Comparison of ENCODE assay signal across 8 cellular contexts in the genomic region with DNA sequence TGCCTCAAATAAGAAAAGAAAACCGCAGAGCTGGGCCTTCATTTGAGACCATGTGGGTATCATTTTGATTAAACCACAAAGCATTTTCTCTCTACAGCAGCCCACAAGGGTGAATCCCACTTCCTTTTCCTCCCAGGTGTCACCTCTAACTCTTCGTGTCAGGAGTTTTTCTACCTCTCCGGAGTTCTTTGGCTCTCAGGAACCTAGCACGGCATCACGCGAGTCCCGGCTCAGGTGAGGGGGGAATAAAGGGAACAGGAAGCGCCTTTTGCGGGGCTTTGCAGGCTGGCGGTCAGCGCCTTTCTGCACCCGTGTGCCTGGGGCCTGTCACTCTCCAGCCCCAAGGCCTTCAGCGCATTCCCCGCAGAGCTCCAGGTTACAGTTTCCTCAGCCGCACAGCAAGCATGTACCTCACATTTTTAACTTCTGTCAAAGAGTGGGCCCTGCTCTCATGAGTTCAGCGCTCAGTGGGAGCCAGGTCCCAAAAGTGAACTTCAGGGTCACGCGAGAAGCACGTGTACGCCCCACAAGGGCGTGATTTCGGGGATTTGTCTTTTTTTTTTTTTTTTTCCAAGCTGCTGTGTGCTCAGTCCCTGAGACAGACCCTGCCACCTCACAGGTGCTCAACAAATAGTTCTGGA. TPM values are rescaled to one million over a fixed set of nuclear protein-coding genes. Genes with fewer than 3 reads are reported as not detected.
DNase-seq lines count a peak whose midpoint lies in the region; ATAC-seq, FAIRE-seq and TF ChIP-seq lines count a peak whose summit lies in the region.

No MANE protein-coding gene starts in this region.

- CTCF ChIA-PET in A549 (lab: Yijun Ruan, JAX), result interaction anchor here (0.6 to 4.4 kb wide), 19 partner anchors 9 to 383 kb away, joined by 3 to 35 read pairs (median 3); partner anchors contain the start of genes DNAJC22, TMBIM6 and TROAP
- CTCF ChIA-PET in PC-3 (lab: Charles Lee), result interaction anchor here (0.6 to 0.7 kb wide), 4 partner anchors 153 to 345 kb away, joined by 3 to 7 read pairs (median 5); no protein-coding TSS in a partner anchor

- ATAC-seq in A549, result peak; percentile 39 to 58
- ATAC-seq in GM18867 (IDR thresholded peaks at IDR 0.05; ENCODE audit: unreplicated experiment), result peak; percentile 32
- ATAC-seq in HG03095 (IDR thresholded peaks at IDR 0.05; ENCODE audit: unreplicated experiment), result peak; percentile 21
- ATAC-seq in PC-3, result peak; percentile 21
- peak; percentile 46 for ATAC-seq in left ventricle myocardium superior
- peak; percentile 54 for ATAC-seq in sciatic nerve

- no peaks in the 10 kb centered on the region for H3K9me2 ChIP-seq in PC-3 (replicated peaks; ENCODE audit: low read length)

- no peaks in the 10 kb centered on the region for H4K20me1 ChIP-seq in PC-3 (ENCODE audit: low read length)

- whole genome bisulfite sequencing in A549 (ENCODE audit: missing lambda C conversion rate), result 29% methylated on average over 22 of the region's 22 CpGs

- peak overlapping the region; percentile 84 for H2AFZ ChIP-seq in PC-3 (ENCODE audit: low read length)

- TF ChIP-seq POLR2A in A549 (IDR thresholded peaks at IDR 0.05; ENCODE audit: low read length), result no peak

- TF ChIP-seq CTCF in A549 (IDR thresholded peaks at IDR 0.05) (no peak), PC-3 (conservative IDR thresholded peaks at IDR 0.05; ENCODE audit: low read depth, low read length) (no peak)

- H3K4me2 ChIP-seq in A549 (peak overlapping the region; percentile 97), PC-3 (ENCODE audit: low read length) (peak overlapping the region; percentile 99)

- peak overlapping the region; percentile 79 for H3K27ac Mint-ChIP-seq in activated naive CD4-positive, alpha-beta T cell treated with anti-CD3 and anti-CD28 coated beads, Interleukin-2, amount 50 U/mL, for 24 hours

- FAIRE-seq in A549 (lab: Jason Lieb, UNC), result no peak

- TF ChIP-seq RAD21 in A549 (conservative IDR thresholded peaks at IDR 0.05 in 1 of 2, IDR thresholded peaks at IDR 0.05 in 1 of 2), result no peak

- intact Hi-C loops in PC-3 (cut with micrococcal nuclease) (no loop called here), left ventricle myocardium superior (cut with micrococcal nuclease) (no loop called here), sciatic nerve (cut with DNase I) (no loop called here)

- H3K4me1 ChIP-seq in A549 (peaks cover 35% of the 10 kb centered on the region), PC-3 (ENCODE audit: insufficient read depth, low read length) (peaks cover 52% of the 10 kb centered on the region)

- H3F3A ChIP-seq in PC-3 (ENCODE audit: low read length, unreplicated experiment), result peaks cover 6% of the 10 kb centered on the region

- H3K27ac ChIP-seq in A549, result peak overlapping the region; percentile 79 to 90
- H3K27ac ChIP-seq in PC-3 (ENCODE audit: low read length), result peak overlapping the region; percentile 45

- H3K9me3 ChIP-seq in A549 (no peaks in the 10 kb centered on the region), PC-3 (ENCODE audit: low read length) (no peaks in the 10 kb centered on the region)

- H3K79me2 ChIP-seq in PC-3 (ENCODE audit: low read length), result no peaks in the 10 kb centered on the region

- no peaks in the 10 kb centered on the region for H3K27me3 Mint-ChIP-seq in activated naive CD4-positive, alpha-beta T cell treated with anti-CD3 and anti-CD28 coated beads, Interleukin-2, amount 50 U/mL, for 24 hours

- peak overlapping the region; percentile 75 for H3K9ac ChIP-seq in PC-3 (ENCODE audit: low read length)

- POLR2A ChIA-PET in A549 (lab: Yijun Ruan, JAX) (interaction anchor here (0.6 to 1.2 kb wide), 9 partner anchors 14 to 770 kb away, joined by 3 to 6 read pairs (median 3); partner anchors contain the start of genes DDX23, FAM186B and TMBIM6), PC-3 (lab: Charles Lee; ENCODE audit: unreplicated experiment) (no interaction called here)

- H3K36me3 Mint-ChIP-seq in activated naive CD4-positive, alpha-beta T cell treated with anti-CD3 and anti-CD28 coated beads, Interleukin-2, amount 50 U/mL, for 24 hours, result no peaks in the 10 kb centered on the region

- peak overlapping the region; percentile 88 for H3K4me3 Mint-ChIP-seq in activated naive CD4-positive, alpha-beta T cell treated with anti-CD3 and anti-CD28 coated beads, Interleukin-2, amount 50 U/mL, for 24 hours

- TF ChIP-seq EP300 in A549 (IDR thresholded peaks at IDR 0.05), result no peak

- BruUV-seq in PC-3 (replicated peaks; lab: Mats Ljungman, UMichigan), result TSS peak; percentile 98

- DNase-seq in A549 (ENCODE audit: low read depth in 1 of 2, low spot score in 1 of 2) (peak in 1 of 2 experiments; percentile 60), PC-3 (no peak), left ventricle myocardium superior (peak; percentile 54), sciatic nerve (ENCODE audit: low spot score) (no peak), retina (no peak)

- H3K36me3 ChIP-seq in PC-3 (ENCODE audit: low read depth, low read length), result no peaks in the 10 kb centered on the region

- H3K4me1 Mint-ChIP-seq in activated naive CD4-positive, alpha-beta T cell treated with anti-CD3 and anti-CD28 coated beads, Interleukin-2, amount 50 U/mL, for 24 hours, result peaks cover 20% of the 10 kb centered on the region

- H3K9me3 Mint-ChIP-seq in activated naive CD4-positive, alpha-beta T cell treated with anti-CD3 and anti-CD28 coated beads, Interleukin-2, amount 50 U/mL, for 24 hours, result no peaks in the 10 kb centered on the region

- peak overlapping the region; percentile 63 for H3K4me3 ChIP-seq in A549
- peak overlapping the region; percentile 75 for H3K4me3 ChIP-seq in PC-3 (ENCODE audit: low read length)

- no peaks in the 10 kb centered on the region for H3K27me3 ChIP-seq in PC-3 (ENCODE audit: low read length)

TF ChIP-seq in A549, 52 proteins besides CTCF, POLR2A, EP300 and RAD21 (continues in another document):
- TF ChIP-seq, protein P1, sequence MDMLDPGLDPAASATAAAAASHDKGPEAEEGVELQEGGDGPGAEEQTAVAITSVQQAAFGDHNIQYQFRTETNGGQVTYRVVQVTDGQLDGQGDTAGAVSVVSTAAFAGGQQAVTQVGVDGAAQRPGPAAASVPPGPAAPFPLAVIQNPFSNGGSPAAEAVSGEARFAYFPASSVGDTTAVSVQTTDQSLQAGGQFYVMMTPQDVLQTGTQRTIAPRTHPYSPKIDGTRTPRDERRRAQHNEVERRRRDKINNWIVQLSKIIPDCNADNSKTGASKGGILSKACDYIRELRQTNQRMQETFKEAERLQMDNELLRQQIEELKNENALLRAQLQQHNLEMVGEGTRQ (IDR thresholded peaks at IDR 0.05), result no peak
- TF ChIP-seq REST (IDR thresholded peaks at IDR 0.05), result peak; percentile 85
- peak; percentile 53; the same call in 1 of the 2 replicates for TF ChIP-seq PHF8 (IDR thresholded peaks at IDR 0.05; ENCODE audit: borderline replicate concordance, low read depth)
- TF ChIP-seq BHLHE40 (IDR thresholded peaks at IDR 0.05; ENCODE audit: low read depth, low read length), result peak; percentile 58
- peak; percentile 88 for TF ChIP-seq CHD2 (IDR thresholded peaks at IDR 0.05; ENCODE audit: low read length, partially characterized antibody)

RNA-seq across cellular contexts. Expression of gene PRPF40B, which starts 0.7 kb away (rescaled TPM):
- polyA plus RNA-seq in A549 (2011; rRNA removed) (17.0 TPM in 2 replicates), A549 (2017; fragmentation: RNase III; extraction: RNeasy Plus Mini Kit Qiagen cat#74134 plus additional on column Dnase treatment) (12.2 to 15.8 TPM (median 15.0 TPM) in 3 replicates)
- 17.5 TPM in 2 replicates for polyA plus RNA-seq in A549 (2012; cell fraction: cytosol; rRNA removed)
- 50.0 and 64.6 TPM in 2 replicates for polyA plus RNA-seq in A549 (2012; cell fraction: nucleus; rRNA removed)
- 17.8 and 18.3 TPM in 2 replicates for polyA minus RNA-seq in A549 (2011; rRNA and poly(A)+ RNA removed)
- total RNA-seq in PC-3 (2014; rRNA removed) (16.2 and 17.7 TPM in 2 replicates), left ventricle myocardium superior (21.1 TPM), sciatic nerve (37.9 TPM)

RNA-seq across cellular contexts. Expression of gene FAM186B, which starts 17.2 kb away (rescaled TPM):
- polyA plus RNA-seq in A549 (2011; rRNA removed), result 0.04 and 0.13 TPM in 2 replicates
- polyA plus RNA-seq in A549 (2012; cell fraction: cytosol; rRNA removed), result 0.07 and 0.12 TPM in 2 replicates
- 0.17 and 0.18 TPM in 2 replicates for polyA plus RNA-seq in A549 (2012; cell fraction: nucleus; rRNA removed)
- 0.05 to 0.11 TPM (median 0.08 TPM) in 3 replicates for polyA plus RNA-seq in A549 (2017; fragmentation: RNase III; extraction: RNeasy Plus Mini Kit Qiagen cat#74134 plus additional on column Dnase treatment)
- 0.10 and 0.21 TPM in 2 replicates for polyA minus RNA-seq in A549 (2011; rRNA and poly(A)+ RNA removed)
- total RNA-seq in PC-3 (2014; rRNA removed), result 0.80 and 1.1 TPM in 2 replicates
- 0.47 TPM for total RNA-seq in left ventricle myocardium superior
- 0.36 TPM for total RNA-seq in sciatic nerve

RNA-seq across cellular contexts. Expression of gene MCRS1, which starts 54.7 kb away (rescaled TPM):
- polyA plus RNA-seq in A549 (2011; rRNA removed) (68.5 and 69.4 TPM in 2 replicates), A549 (2017; fragmentation: RNase III; extraction: RNeasy Plus Mini Kit Qiagen cat#74134 plus additional on column Dnase treatment) (61.5 to 64.1 TPM (median 62.4 TPM) in 3 replicates)
- 117 and 133 TPM in 2 replicates for polyA plus RNA-seq in A549 (2012; cell fraction: cytosol; rRNA removed)
- polyA plus RNA-seq in A549 (2012; cell fraction: nucleus; rRNA removed), result 243 and 281 TPM in 2 replicates
- polyA minus RNA-seq in A549 (2011; rRNA and poly(A)+ RNA removed), result 98.8 and 118 TPM in 2 replicates
- total RNA-seq in PC-3 (2014; rRNA removed) (86.8 and 95.8 TPM in 2 replicates), left ventricle myocardium superior (94.4 TPM), sciatic nerve (39.3 TPM)
